In the genomic region with DNA sequence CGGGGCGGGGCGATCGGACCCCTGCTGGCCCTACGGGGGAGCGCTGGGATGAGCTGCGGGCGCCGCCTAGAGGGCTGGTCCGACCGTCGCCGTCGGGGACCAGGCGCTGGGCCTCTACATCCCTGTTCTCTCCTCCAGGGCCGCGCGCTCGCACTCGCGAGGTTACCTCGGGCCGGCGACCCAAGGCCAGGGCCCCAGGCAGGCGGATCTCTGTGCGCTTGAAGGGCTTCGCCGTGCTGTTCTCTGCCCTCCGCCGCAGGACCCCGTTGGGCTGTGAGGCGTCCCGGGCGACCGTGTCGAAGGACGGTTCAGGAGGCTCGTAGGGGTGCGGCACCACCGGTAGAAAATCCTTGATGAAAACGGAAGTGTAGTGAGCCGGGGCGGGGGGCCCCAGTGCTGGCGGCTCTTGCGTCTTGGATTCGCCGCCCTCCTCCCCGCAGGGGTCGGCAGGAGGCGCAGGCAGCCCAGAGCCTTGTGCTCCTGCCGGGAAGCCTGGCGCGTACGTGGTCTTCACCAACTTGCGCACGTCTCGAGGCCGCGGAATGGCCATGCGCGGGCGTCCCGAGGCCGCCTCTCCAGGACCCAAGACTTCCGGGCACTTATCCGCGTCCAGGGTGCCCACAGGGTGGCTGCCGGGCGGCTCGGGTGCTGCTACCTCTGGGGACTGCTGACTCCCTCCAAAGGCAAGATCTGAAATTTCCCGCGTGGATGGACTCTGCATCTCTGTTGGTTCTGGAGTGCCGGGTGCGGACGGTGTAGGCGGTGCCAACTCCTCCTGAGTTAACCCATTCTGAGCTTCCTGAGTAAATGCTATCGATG, we compare ENCODE assay signal across 8 cellular contexts. TPM values are rescaled to one million over a fixed set of nuclear protein-coding genes. Genes with fewer than 3 reads are reported as not detected.
DNase-seq lines count a peak whose midpoint lies in the region; ATAC-seq and TF ChIP-seq lines count a peak whose summit lies in the region.

No MANE protein-coding gene starts in this region.

- H3K4me2 ChIP-seq in GM23338 = peak overlapping the region; percentile 96

- intact Hi-C loops in dorsolateral prefrontal cortex (cut with DNase I) = no loop called here

- peaks cover 16% of the 10 kb centered on the region for H3K4me1 ChIP-seq in GM23338 (ENCODE audit: insufficient read depth)

- H3K27me3 ChIP-seq in GM23338 (ENCODE audit: insufficient read depth) (peaks cover 44% of the 10 kb centered on the region), dorsolateral prefrontal cortex (peaks cover 0 to 35% (median 18%) of the 10 kb centered on the region in 45 donors)

- ATAC-seq in GM23338 = peak; percentile 65

- H3K36me3 ChIP-seq in GM23338 (ENCODE audit: insufficient read depth) = no peaks in the 10 kb centered on the region

- no peaks in the 10 kb centered on the region for H4K20me1 ChIP-seq in GM23338 (replicated peaks; ENCODE audit: insufficient read depth)

- TF ChIP-seq CTCF in GM12873 (IDR thresholded peaks at IDR 0.05; ENCODE audit: insufficient read depth, low read depth, low read length, missing control alignments) (peak; percentile 96), GM23338 (conservative IDR thresholded peaks at IDR 0.05; ENCODE audit: low read depth in 2 of 2) (peak; percentile 51 to 89), dorsolateral prefrontal cortex (IDR thresholded peaks at IDR 0.05 in 54 of 56, conservative IDR thresholded peaks at IDR 0.05 in 2 of 56; ENCODE audit: low read depth in 1 of 56, partially characterized antibody in 56 of 56) (peak in 34 of 56 donors; percentile 9 to 49 (median 31)), mesothelial cell of epicardium (IDR thresholded peaks at IDR 0.05; ENCODE audit: unreplicated experiment) (no peak)

- H3K9me3 Mint-ChIP-seq in GM23338 (no peaks in the 10 kb centered on the region), mesothelial cell of epicardium (no peaks in the 10 kb centered on the region)

- no peak overlapping the region for H3K27ac Mint-ChIP-seq in GM23338
- H3K27ac Mint-ChIP-seq in mesothelial cell of epicardium = no peak overlapping the region

- no peaks in the 10 kb centered on the region for H3K79me2 ChIP-seq in GM23338 (replicated peaks; ENCODE audit: insufficient read depth)

- peaks cover 2% of the 10 kb centered on the region; the same call in 2 of the 3 replicates for H3K36me3 Mint-ChIP-seq in GM23338 (ENCODE audit: low read depth)
- H3K36me3 Mint-ChIP-seq in mesothelial cell of epicardium = no peaks in the 10 kb centered on the region

- H3K27me3 Mint-ChIP-seq in GM23338 (ENCODE audit: insufficient read depth, low read depth, poor library complexity) (peaks cover 56% of the 10 kb centered on the region), mesothelial cell of epicardium (ENCODE audit: low read depth) (peaks cover 61% of the 10 kb centered on the region)

- H3K4me1 Mint-ChIP-seq in GM23338 = peaks cover 39% of the 10 kb centered on the region
- peaks cover 13% of the 10 kb centered on the region for H3K4me1 Mint-ChIP-seq in mesothelial cell of epicardium

- no peaks in the 10 kb centered on the region for H3K9me2 ChIP-seq in GM23338 (ENCODE audit: insufficient read depth)

- DNase-seq in GM23338 (ENCODE audit: low spot score) = peak; percentile 94
- DNase-seq in MV-4-11 (lab: John Stamatoyannopoulos, UW) = peak; percentile 60
- DNase-seq in activated CD4-positive, alpha-beta T cell treated with anti-CD3 and anti-CD28 coated beads for 4 hours = peak; percentile 65 to 72
- DNase-seq in dorsolateral prefrontal cortex = peak in 1 of 10 donors; percentile 27
- peak in 1 of 2 experiments; percentile 68 for DNase-seq in mesothelial cell of epicardium (ENCODE audit: low spot score in 2 of 2, unreplicated experiment in 2 of 2)
- peak; percentile 48 to 70 for DNase-seq in stimulated activated CD8-positive, alpha-beta memory T cell treated with anti-CD3 and anti-CD28 coated beads, Interleukin-7, amount 100 ng/mL, for 4 hours (ENCODE audit: low read depth in 2 of 2)
- no peak for DNase-seq in NCI-H2107 treated with DMSO at 0.1 percent for 48 hours (lab: John Stamatoyannopoulos, UW; ENCODE audit: unreplicated experiment)

- H3K4me3 ChIP-seq in GM23338 (peak overlapping the region; percentile 81), dorsolateral prefrontal cortex (peak overlapping the region; percentile 11 to 68 (median 54))

- H3F3A ChIP-seq in GM23338 (replicated peaks; ENCODE audit: low read depth) = peaks cover 25% of the 10 kb centered on the region

- H3K4me3 Mint-ChIP-seq in GM23338 = peak overlapping the region; percentile 86
- H3K4me3 Mint-ChIP-seq in mesothelial cell of epicardium = peak overlapping the region; percentile 68

- no peak overlapping the region for H3K27ac ChIP-seq in GM23338 (ENCODE audit: low read depth)
- H3K27ac ChIP-seq in dorsolateral prefrontal cortex = no peak overlapping the region

- peak overlapping the region; percentile 98 for H2AFZ ChIP-seq in GM23338

TF ChIP-seq in GM23338, 12 proteins besides CTCF, POLR2A, EP300 and RAD21:
- TF ChIP-seq, protein P1, sequence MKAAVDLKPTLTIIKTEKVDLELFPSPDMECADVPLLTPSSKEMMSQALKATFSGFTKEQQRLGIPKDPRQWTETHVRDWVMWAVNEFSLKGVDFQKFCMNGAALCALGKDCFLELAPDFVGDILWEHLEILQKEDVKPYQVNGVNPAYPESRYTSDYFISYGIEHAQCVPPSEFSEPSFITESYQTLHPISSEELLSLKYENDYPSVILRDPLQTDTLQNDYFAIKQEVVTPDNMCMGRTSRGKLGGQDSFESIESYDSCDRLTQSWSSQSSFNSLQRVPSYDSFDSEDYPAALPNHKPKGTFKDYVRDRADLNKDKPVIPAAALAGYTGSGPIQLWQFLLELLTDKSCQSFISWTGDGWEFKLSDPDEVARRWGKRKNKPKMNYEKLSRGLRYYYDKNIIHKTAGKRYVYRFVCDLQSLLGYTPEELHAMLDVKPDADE (IDR thresholded peaks at IDR 0.05) = no peak
- peak; percentile 47 for TF ChIP-seq POLR2AphosphoS5 (IDR thresholded peaks at IDR 0.05; ENCODE audit: low read depth)
- peak; percentile 37 for TF ChIP-seq EZH2 (IDR thresholded peaks at IDR 0.05; ENCODE audit: low read depth, unreplicated experiment)
- TF ChIP-seq, protein P2, sequence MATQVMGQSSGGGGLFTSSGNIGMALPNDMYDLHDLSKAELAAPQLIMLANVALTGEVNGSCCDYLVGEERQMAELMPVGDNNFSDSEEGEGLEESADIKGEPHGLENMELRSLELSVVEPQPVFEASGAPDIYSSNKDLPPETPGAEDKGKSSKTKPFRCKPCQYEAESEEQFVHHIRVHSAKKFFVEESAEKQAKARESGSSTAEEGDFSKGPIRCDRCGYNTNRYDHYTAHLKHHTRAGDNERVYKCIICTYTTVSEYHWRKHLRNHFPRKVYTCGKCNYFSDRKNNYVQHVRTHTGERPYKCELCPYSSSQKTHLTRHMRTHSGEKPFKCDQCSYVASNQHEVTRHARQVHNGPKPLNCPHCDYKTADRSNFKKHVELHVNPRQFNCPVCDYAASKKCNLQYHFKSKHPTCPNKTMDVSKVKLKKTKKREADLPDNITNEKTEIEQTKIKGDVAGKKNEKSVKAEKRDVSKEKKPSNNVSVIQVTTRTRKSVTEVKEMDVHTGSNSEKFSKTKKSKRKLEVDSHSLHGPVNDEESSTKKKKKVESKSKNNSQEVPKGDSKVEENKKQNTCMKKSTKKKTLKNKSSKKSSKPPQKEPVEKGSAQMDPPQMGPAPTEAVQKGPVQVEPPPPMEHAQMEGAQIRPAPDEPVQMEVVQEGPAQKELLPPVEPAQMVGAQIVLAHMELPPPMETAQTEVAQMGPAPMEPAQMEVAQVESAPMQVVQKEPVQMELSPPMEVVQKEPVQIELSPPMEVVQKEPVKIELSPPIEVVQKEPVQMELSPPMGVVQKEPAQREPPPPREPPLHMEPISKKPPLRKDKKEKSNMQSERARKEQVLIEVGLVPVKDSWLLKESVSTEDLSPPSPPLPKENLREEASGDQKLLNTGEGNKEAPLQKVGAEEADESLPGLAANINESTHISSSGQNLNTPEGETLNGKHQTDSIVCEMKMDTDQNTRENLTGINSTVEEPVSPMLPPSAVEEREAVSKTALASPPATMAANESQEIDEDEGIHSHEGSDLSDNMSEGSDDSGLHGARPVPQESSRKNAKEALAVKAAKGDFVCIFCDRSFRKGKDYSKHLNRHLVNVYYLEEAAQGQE (IDR thresholded peaks at IDR 0.05; ENCODE audit: unreplicated experiment) = no peak
- no peak for TF ChIP-seq EZH2phosphoT487 (IDR thresholded peaks at IDR 0.05; ENCODE audit: unreplicated experiment)
- TF ChIP-seq CREB1 (CRISPR knock-in tag; IDR thresholded peaks at IDR 0.05; ENCODE audit: low read depth) = peak; percentile 41

RNA-seq across cellular contexts. Expression of a gene that starts 2.0 kb away (rescaled TPM):
- total RNA-seq in GM23338 (2014; rRNA removed; shearing (Covaris generic)) = 2.7 and 3.1 TPM in 2 replicates
- 0.54 and 0.73 TPM in 2 replicates for polyA plus RNA-seq in GM23338 (2016; fragmentation: Nextera tagmentation; extraction: Ambion mirVana)
- total RNA-seq in dorsolateral prefrontal cortex (10 to 100 TPM in 1 of 120 experiments, 1 to 10 TPM in 119; 2.1 to 10.7 (median 3.4) TPM), mesothelial cell of epicardium (1.4 to 1.6 TPM (median 1.5 TPM) in 3 replicates)

RNA-seq across cellular contexts. Expression of a gene that starts 3.2 kb away (rescaled TPM):
- total RNA-seq in GM23338 (2014; rRNA removed; shearing (Covaris generic)) = 1.6 TPM in 1 of 2 replicates, not detected in the other
- 0.52 and 0.71 TPM in 2 replicates for polyA plus RNA-seq in GM23338 (2016; fragmentation: Nextera tagmentation; extraction: Ambion mirVana)
- 1 to 10 TPM in 8 of 120 experiments, under 1 TPM in 37, not detected in 75; 0.25 to 3.6 (median 0.63) TPM for total RNA-seq in dorsolateral prefrontal cortex
- 0.20 TPM in 1 of 3 replicates, not detected in the others for total RNA-seq in mesothelial cell of epicardium

RNA-seq across cellular contexts. Expression of a gene that starts 9.8 kb away (rescaled TPM):
- not detected in 2 replicates for total RNA-seq in GM23338 (2014; rRNA removed; shearing (Covaris generic))
- polyA plus RNA-seq in GM23338 (2016; fragmentation: Nextera tagmentation; extraction: Ambion mirVana) = 0.16 and 0.29 TPM in 2 replicates
- total RNA-seq in dorsolateral prefrontal cortex (1 to 10 TPM in 2 of 120 experiments, under 1 TPM in 1, not detected in 117; 0.19 to 1.4 (median 1.2) TPM), mesothelial cell of epicardium (not detected in 3 replicates)

RNA-seq across cellular contexts. Expression of a gene that starts 11.0 kb away (rescaled TPM):
- 7.1 and 16.0 TPM in 2 replicates for total RNA-seq in GM23338 (2014; rRNA removed; shearing (Covaris generic))
- 20.6 and 22.4 TPM in 2 replicates for polyA plus RNA-seq in GM23338 (2016; fragmentation: Nextera tagmentation; extraction: Ambion mirVana)
- total RNA-seq in dorsolateral prefrontal cortex = 10 to 100 TPM in 6 of 120 experiments, 1 to 10 TPM in 114; 2.5 to 12.3 (median 6.3) TPM
- total RNA-seq in mesothelial cell of epicardium = 4.8 to 6.5 TPM (median 6.1 TPM) in 3 replicates

RNA-seq across cellular contexts. Expression of a gene that starts 46.4 kb away (rescaled TPM):
- 14.2 and 18.9 TPM in 2 replicates for total RNA-seq in GM23338 (2014; rRNA removed; shearing (Covaris generic))
- polyA plus RNA-seq in GM23338 (2016; fragmentation: Nextera tagmentation; extraction: Ambion mirVana) = 13.4 and 15.1 TPM in 2 replicates
- total RNA-seq in dorsolateral prefrontal cortex = 10 to 100 TPM; 26.6 to 69.5 (median 49.7) TPM
- 24.9 to 28.9 TPM (median 25.2 TPM) in 3 replicates for total RNA-seq in mesothelial cell of epicardium
